6 cellular contexts compared by ENCODE assay signal in the genomic region with DNA sequence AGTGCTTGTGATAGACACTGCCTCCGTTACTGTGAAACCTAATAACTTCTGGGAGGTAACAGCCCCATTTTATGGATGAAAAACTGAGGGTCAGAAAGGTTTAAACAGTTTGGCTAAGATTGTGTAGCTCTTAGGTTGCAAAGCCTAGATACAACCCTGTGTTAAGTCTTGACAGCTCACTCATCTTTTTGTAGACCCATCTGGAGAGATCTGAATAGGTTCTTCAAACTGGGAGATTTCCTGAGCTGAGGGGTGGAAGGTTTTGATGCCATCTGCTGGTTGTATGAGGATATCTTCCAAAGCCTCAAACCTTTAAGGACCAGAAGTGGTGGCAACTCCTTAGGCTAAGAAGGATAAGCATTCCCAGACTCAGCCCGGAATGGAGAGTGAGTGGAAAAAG. TPM values are rescaled to one million over a fixed set of nuclear protein-coding genes. Genes with fewer than 3 reads are reported as not detected.
DNase-seq lines count a peak whose midpoint lies in the region; ATAC-seq and TF ChIP-seq lines count a peak whose summit lies in the region.

No MANE protein-coding gene starts in this region.

- no peaks in the 10 kb centered on the region for H3K9me3 Mint-ChIP-seq in endodermal cell
- H3K9me3 Mint-ChIP-seq in stimulated activated effector memory CD8-positive, alpha-beta T cell treated with anti-CD3 and anti-CD28 coated beads, Interleukin-12 subunit alpha, Interleukin-12 subunit beta, amount 100 ng/mL, for 72 hours = no peaks in the 10 kb centered on the region
- no peaks in the 10 kb centered on the region for H3K9me3 Mint-ChIP-seq in activated T-helper 1 cell treated with anti-CD3 and anti-CD28 coated beads, Interleukin-12 subunit alpha, Interleukin-12 subunit beta, Interleukin-2, Interleukin-4 antibody, amounts not matched to agents 30 ng/mL and 10 ng/mL and 1 ng/mL, durations not matched to agents 14 hours and 24 hours and 36 hours

- H3K9me3 ChIP-seq in endodermal cell (ENCODE audit: control insufficient read depth, low read length) = no peaks in the 10 kb centered on the region

- peak; percentile 70 for TF ChIP-seq CTCF in endodermal cell (conservative IDR thresholded peaks at IDR 0.05)

- H3K27ac ChIP-seq in endodermal cell (ENCODE audit: low read depth, low read length) = no peak overlapping the region

- 81 to 94% methylated on average over 2 of the region's 2 CpGs for WGBS in endodermal cell (ENCODE audit: insufficient coverage in 1 of 2, insufficient read length in 1 of 2), 2 experiments

- peaks cover 46% of the 10 kb centered on the region for H3K36me3 ChIP-seq in endodermal cell (ENCODE audit: control insufficient read depth, insufficient read depth, low read length)

- H3K27me3 ChIP-seq in endodermal cell (ENCODE audit: control insufficient read depth, insufficient read depth, low read length, poor library complexity, severe bottlenecking) = no peaks in the 10 kb centered on the region

- peak; percentile 48 for ATAC-seq in stimulated activated effector memory CD8-positive, alpha-beta T cell treated with anti-CD3 and anti-CD28 coated beads, Interleukin-12 subunit alpha, Interleukin-12 subunit beta, amount 100 ng/mL, for 72 hours

- H3K4me3 ChIP-seq in endodermal cell (ENCODE audit: low read length) = peak overlapping the region; percentile 91

- H3K9ac ChIP-seq in endodermal cell (ENCODE audit: extremely low read depth, low read length, poor library complexity, severe bottlenecking) = no peak overlapping the region

- H3K4me3 Mint-ChIP-seq in endodermal cell = peak overlapping the region; percentile 100
- H3K4me3 Mint-ChIP-seq in stimulated activated effector memory CD8-positive, alpha-beta T cell treated with anti-CD3 and anti-CD28 coated beads, Interleukin-12 subunit alpha, Interleukin-12 subunit beta, amount 100 ng/mL, for 72 hours = no peak overlapping the region
- H3K4me3 Mint-ChIP-seq in activated T-helper 1 cell treated with anti-CD3 and anti-CD28 coated beads, Interleukin-12 subunit alpha, Interleukin-12 subunit beta, Interleukin-2, Interleukin-4 antibody, amounts not matched to agents 30 ng/mL and 10 ng/mL and 1 ng/mL, durations not matched to agents 14 hours and 24 hours and 36 hours = no peak overlapping the region

- no peaks in the 10 kb centered on the region for H3K27me3 Mint-ChIP-seq in endodermal cell (ENCODE audit: insufficient read depth)
- H3K27me3 Mint-ChIP-seq in activated T-helper 1 cell treated with anti-CD3 and anti-CD28 coated beads, Interleukin-12 subunit alpha, Interleukin-12 subunit beta, Interleukin-2, Interleukin-4 antibody, amounts not matched to agents 30 ng/mL and 10 ng/mL and 1 ng/mL, durations not matched to agents 14 hours and 24 hours and 36 hours (ENCODE audit: insufficient read depth) = peaks cover 28% of the 10 kb centered on the region

- H3K4me1 ChIP-seq in endodermal cell (ENCODE audit: control insufficient read depth, insufficient read depth, low read length) = peaks cover 21% of the 10 kb centered on the region

- peaks cover 49% of the 10 kb centered on the region for H3K4me1 Mint-ChIP-seq in endodermal cell
- H3K4me1 Mint-ChIP-seq in stimulated activated effector memory CD8-positive, alpha-beta T cell treated with anti-CD3 and anti-CD28 coated beads, Interleukin-12 subunit alpha, Interleukin-12 subunit beta, amount 100 ng/mL, for 72 hours = peaks cover 25% of the 10 kb centered on the region
- H3K4me1 Mint-ChIP-seq in activated T-helper 1 cell treated with anti-CD3 and anti-CD28 coated beads, Interleukin-12 subunit alpha, Interleukin-12 subunit beta, Interleukin-2, Interleukin-4 antibody, amounts not matched to agents 30 ng/mL and 10 ng/mL and 1 ng/mL, durations not matched to agents 14 hours and 24 hours and 36 hours (ENCODE audit: low read depth) = peaks cover 28% of the 10 kb centered on the region

- DNase-seq in NCI-H1417 (lab: John Stamatoyannopoulos, UW) (peak; percentile 5 to 65 (median 13)), NCI-H1417 treated with DMSO at 0.1 percent for 48 hours (lab: John Stamatoyannopoulos, UW) (no peak), NCI-H446 (lab: John Stamatoyannopoulos, UW) (peak; percentile 49 to 56), endodermal cell (peak; percentile 58)
- no peak for DNase-seq in stimulated activated effector memory CD8-positive, alpha-beta T cell treated with anti-CD3 and anti-CD28 coated beads, Interleukin-12 subunit alpha, Interleukin-12 subunit beta, amount 100 ng/mL, for 72 hours (ENCODE audit: low spot score in 2 of 2)
- DNase-seq in activated T-helper 1 cell treated with anti-CD3 and anti-CD28 coated beads, Interleukin-12 subunit alpha, Interleukin-12 subunit beta, Interleukin-2, Interleukin-4 antibody, amounts not matched to agents 30 ng/mL and 10 ng/mL and 1 ng/mL, durations not matched to agents 14 hours and 24 hours and 36 hours (ENCODE audit: low spot score) = no peak

- peaks cover 40% of the 10 kb centered on the region for H3K36me3 Mint-ChIP-seq in endodermal cell (ENCODE audit: low read depth)
- H3K36me3 Mint-ChIP-seq in stimulated activated effector memory CD8-positive, alpha-beta T cell treated with anti-CD3 and anti-CD28 coated beads, Interleukin-12 subunit alpha, Interleukin-12 subunit beta, amount 100 ng/mL, for 72 hours = no peaks in the 10 kb centered on the region
- peaks cover under 1% of the 10 kb centered on the region for H3K36me3 Mint-ChIP-seq in activated T-helper 1 cell treated with anti-CD3 and anti-CD28 coated beads, Interleukin-12 subunit alpha, Interleukin-12 subunit beta, Interleukin-2, Interleukin-4 antibody, amounts not matched to agents 30 ng/mL and 10 ng/mL and 1 ng/mL, durations not matched to agents 14 hours and 24 hours and 36 hours (ENCODE audit: low read depth)

- H3K27ac Mint-ChIP-seq in endodermal cell = peak overlapping the region; percentile 64
- no peak overlapping the region for H3K27ac Mint-ChIP-seq in stimulated activated effector memory CD8-positive, alpha-beta T cell treated with anti-CD3 and anti-CD28 coated beads, Interleukin-12 subunit alpha, Interleukin-12 subunit beta, amount 100 ng/mL, for 72 hours
- no peak overlapping the region for H3K27ac Mint-ChIP-seq in activated T-helper 1 cell treated with anti-CD3 and anti-CD28 coated beads, Interleukin-12 subunit alpha, Interleukin-12 subunit beta, Interleukin-2, Interleukin-4 antibody, amounts not matched to agents 30 ng/mL and 10 ng/mL and 1 ng/mL, durations not matched to agents 14 hours and 24 hours and 36 hours

- intact Hi-C loops in activated T-helper 1 cell treated with anti-CD3 and anti-CD28 coated beads, Interleukin-12 subunit alpha, Interleukin-12 subunit beta, Interleukin-2, Interleukin-4 antibody, amounts not matched to agents 30 ng/mL and 10 ng/mL and 1 ng/mL, durations not matched to agents 14 hours and 24 hours and 36 hours (cut with micrococcal nuclease) = loop anchor here (1.0 to 5.0 kb wide), 4 partner anchors 73 to 1911 kb away; no protein-coding TSS in a partner anchor

RNA-seq across cellular contexts. Expression of a gene that starts 8.3 kb away (rescaled TPM):
- not detected for total RNA-seq in endodermal cell
- 2.8 TPM for polyA plus RNA-seq in endodermal cell (2013, experiment 1 of 2)
- polyA plus RNA-seq in endodermal cell (2013, experiment 2 of 2) = 2.0 TPM
- 0.26 and 0.39 TPM in 2 replicates for total RNA-seq in activated T-helper 1 cell treated with anti-CD3 and anti-CD28 coated beads, Interleukin-12 subunit alpha, Interleukin-12 subunit beta, Interleukin-2, Interleukin-4 antibody, amounts not matched to agents 30 ng/mL and 10 ng/mL and 1 ng/mL, durations not matched to agents 14 hours and 24 hours and 36 hours

RNA-seq across cellular contexts. Expression of a gene that starts 16.1 kb away (rescaled TPM):
- 10 to 100 TPM; 23.7 to 25.2 TPM for total RNA-seq in endodermal cell
- 17.7 TPM for polyA plus RNA-seq in endodermal cell (2013, experiment 1 of 2)
- polyA plus RNA-seq in endodermal cell (2013, experiment 2 of 2) = 15.0 TPM
- 17.8 and 19.1 TPM in 2 replicates for total RNA-seq in activated T-helper 1 cell treated with anti-CD3 and anti-CD28 coated beads, Interleukin-12 subunit alpha, Interleukin-12 subunit beta, Interleukin-2, Interleukin-4 antibody, amounts not matched to agents 30 ng/mL and 10 ng/mL and 1 ng/mL, durations not matched to agents 14 hours and 24 hours and 36 hours

RNA-seq across cellular contexts. Expression of a gene that starts 26.5 kb away (rescaled TPM):
- total RNA-seq in endodermal cell = 10 to 100 TPM; 70.7 to 77.1 TPM
- polyA plus RNA-seq in endodermal cell (2013, experiment 1 of 2) = 30.5 TPM
- polyA plus RNA-seq in endodermal cell (2013, experiment 2 of 2) = 31.6 TPM
- total RNA-seq in activated T-helper 1 cell treated with anti-CD3 and anti-CD28 coated beads, Interleukin-12 subunit alpha, Interleukin-12 subunit beta, Interleukin-2, Interleukin-4 antibody, amounts not matched to agents 30 ng/mL and 10 ng/mL and 1 ng/mL, durations not matched to agents 14 hours and 24 hours and 36 hours = 78.4 and 79.1 TPM in 2 replicates

RNA-seq across cellular contexts. Expression of a gene that starts 43.9 kb away (rescaled TPM):
- total RNA-seq in endodermal cell = 10 to 100 TPM; 67.8 to 73.5 TPM
- polyA plus RNA-seq in endodermal cell (2013, experiment 1 of 2) = 114 TPM
- polyA plus RNA-seq in endodermal cell (2013, experiment 2 of 2) = 118 TPM
- total RNA-seq in activated T-helper 1 cell treated with anti-CD3 and anti-CD28 coated beads, Interleukin-12 subunit alpha, Interleukin-12 subunit beta, Interleukin-2, Interleukin-4 antibody, amounts not matched to agents 30 ng/mL and 10 ng/mL and 1 ng/mL, durations not matched to agents 14 hours and 24 hours and 36 hours = not detected in 2 replicates

Comparison
In these comparisons a context has a peak if more than half of its experiments do, and no peak if none do; other contexts are left out.
1. DNase-seq: peak in NCI-H1417 (3 of 3), NCI-H446 (2 of 2) and endodermal cell (single experiment); none in NCI-H1417 treated with DMSO at 0.1 percent for 48 hours (single experiment), stimulated activated effector memory CD8-positive, alpha-beta T cell treated with anti-CD3 and anti-CD28 coated beads, Interleukin-12 subunit alpha, Interleukin-12 subunit beta, amount 100 ng/mL, for 72 hours (0 of 2) and activated T-helper 1 cell treated with anti-CD3 and anti-CD28 coated beads, Interleukin-12 subunit alpha, Interleukin-12 subunit beta, Interleukin-2, Interleukin-4 antibody, amounts not matched to agents 30 ng/mL and 10 ng/mL and 1 ng/mL, durations not matched to agents 14 hours and 24 hours and 36 hours (single experiment).